9 cellular contexts compared by ENCODE assay signal in genomic region chr14:22122227-22123187, GRCh38.
DNase-seq lines count a peak whose midpoint lies in the region; ATAC-seq and TF ChIP-seq lines count a peak whose summit lies in the region.
"Had no signal": no experiment of that assay in that cellular context is flagged by ENCODE, and none has a peak within 500 bp of the region (broad histone marks: within the 10 kb centered on the region; RNA-seq: fewer than 3 reads in every experiment).

No MANE protein-coding gene starts in this region.

- no peak for TF ChIP-seq EP300 in Ishikawa (IDR thresholded peaks at IDR 0.05; ENCODE audit: borderline replicate concordance)

- peak overlapping the region; percentile 85 for H3K27ac Mint-ChIP-seq in activated naive CD8-positive, alpha-beta T cell treated with anti-CD3 and anti-CD28 coated beads, Interleukin-2, amount 50 U/mL, for 24 hours
- peak overlapping the region in 1 of 6 donors; percentile 73 for H3K27ac Mint-ChIP-seq in naive B cell

- ATAC-seq in activated naive CD8-positive, alpha-beta T cell treated with anti-CD3 and anti-CD28 coated beads, Interleukin-2, amount 50 U/mL, for 24 hours: no peak
- ATAC-seq in naive B cell (ENCODE audit: low read depth in 2 of 2) (peak; percentile 54 to 84), HG03095 (IDR thresholded peaks at IDR 0.05; ENCODE audit: unreplicated experiment) (no peak)

- H3K4me3 Mint-ChIP-seq in activated naive CD8-positive, alpha-beta T cell treated with anti-CD3 and anti-CD28 coated beads, Interleukin-2, amount 50 U/mL, for 24 hours: peak overlapping the region; percentile 79
- peak overlapping the region in 1 of 8 donors; percentile 5 for H3K4me3 Mint-ChIP-seq in naive B cell

- DNase-seq in Daoy (ENCODE audit: low read depth) (peak; percentile 17), naive B cell (no peak), dedifferentiated amniotic fluid mesenchymal stem cell (ENCODE audit: extremely low spot score) (no peak), medulla oblongata (ENCODE audit: extremely low spot score) (no peak), putamen (ENCODE audit: low spot score) (no peak)
- DNase-seq in activated naive CD8-positive, alpha-beta T cell treated with anti-CD3 and anti-CD28 coated beads, Interleukin-2, amount 50 U/mL, for 24 hours: no peak

- TF ChIP-seq RAD21 in Ishikawa (IDR thresholded peaks at IDR 0.05; ENCODE audit: low read depth): peak; percentile 49

- H3K9me3 Mint-ChIP-seq in activated naive CD8-positive, alpha-beta T cell treated with anti-CD3 and anti-CD28 coated beads, Interleukin-2, amount 50 U/mL, for 24 hours: no peaks in the 10 kb centered on the region
- peaks cover 0 to 11% (median 7%) of the 10 kb centered on the region in 7 donors for H3K9me3 Mint-ChIP-seq in naive B cell

- peaks cover 13% of the 10 kb centered on the region for H3K4me1 Mint-ChIP-seq in activated naive CD8-positive, alpha-beta T cell treated with anti-CD3 and anti-CD28 coated beads, Interleukin-2, amount 50 U/mL, for 24 hours
- H3K4me1 Mint-ChIP-seq in naive B cell: peaks cover 4 to 10% (median 9%) of the 10 kb centered on the region in 3 donors

- H3K27me3 Mint-ChIP-seq in activated naive CD8-positive, alpha-beta T cell treated with anti-CD3 and anti-CD28 coated beads, Interleukin-2, amount 50 U/mL, for 24 hours: no peaks in the 10 kb centered on the region
- peaks cover 6 to 32% (median 21%) of the 10 kb centered on the region in 3 donors for H3K27me3 Mint-ChIP-seq in naive B cell

- no peaks in the 10 kb centered on the region for H3K36me3 Mint-ChIP-seq in activated naive CD8-positive, alpha-beta T cell treated with anti-CD3 and anti-CD28 coated beads, Interleukin-2, amount 50 U/mL, for 24 hours (ENCODE audit: low read depth)
- no peaks in the 10 kb centered on the region for H3K36me3 Mint-ChIP-seq in naive B cell
- H3K36me3 Mint-ChIP-seq: IgD-negative memory B cell had no signal

TF ChIP-seq in Ishikawa, 13 proteins besides CTCF, POLR2A, EP300 and RAD21:
- TF ChIP-seq NFIC (IDR thresholded peaks at IDR 0.05): no peak
- TF ChIP-seq USF1 (IDR thresholded peaks at IDR 0.05): no peak
- no peak for TF ChIP-seq CEBPB (IDR thresholded peaks at IDR 0.05)
- TF ChIP-seq TAF1 (IDR thresholded peaks at IDR 0.05; ENCODE audit: low read depth): no peak
- TF ChIP-seq TEAD4 (IDR thresholded peaks at IDR 0.05): no peak
- TF ChIP-seq REST (IDR thresholded peaks at IDR 0.05; ENCODE audit: low read depth): no peak
- TF ChIP-seq MAX (IDR thresholded peaks at IDR 0.05): no peak
- no peak for TF ChIP-seq ZBTB7A (IDR thresholded peaks at IDR 0.05; ENCODE audit: low read depth)
- no peak for TF ChIP-seq YY1 (IDR thresholded peaks at IDR 0.05; ENCODE audit: low read depth)
- no peak for TF ChIP-seq FOXM1 (IDR thresholded peaks at IDR 0.05; ENCODE audit: borderline replicate concordance, low read depth)
TF ChIP-seq in Ishikawa: peak in this region for 0.

Comparison
In these comparisons a context has a peak if more than half of its experiments do, and no peak if none do; other contexts are left out.
1. ATAC-seq: peak in naive B cell (2 of 2); none in activated naive CD8-positive, alpha-beta T cell treated with anti-CD3 and anti-CD28 coated beads, Interleukin-2, amount 50 U/mL, for 24 hours (single experiment) and HG03095 (single experiment).